12 cellular contexts compared by ENCODE assay signal in genomic region chr7:98163704-98164478, GRCh38. TPM values are rescaled to one million over a fixed set of nuclear protein-coding genes. Genes with fewer than 3 reads are reported as not detected.
DNase-seq lines count a peak whose midpoint lies in the region; TF ChIP-seq lines count a peak whose summit lies in the region.
"Had no signal": no experiment of that assay in that cellular context is flagged by ENCODE, and none has a peak within 500 bp of the region (broad histone marks: within the 10 kb centered on the region; RNA-seq: fewer than 3 reads in every experiment).

No MANE protein-coding gene starts in this region.

- peaks cover 3% of the 10 kb centered on the region for H3K4me1 Mint-ChIP-seq in activated CD4-positive, alpha-beta T cell treated with anti-CD3 and anti-CD28 coated beads, Interleukin-2, amount 10 ng/mL, durations not matched to agents 24 days and 14 days

- no peak overlapping the region for H3K4me3 Mint-ChIP-seq in activated CD4-positive, alpha-beta T cell treated with anti-CD3 and anti-CD28 coated beads, Interleukin-2, amount 10 ng/mL, durations not matched to agents 24 days and 14 days
- H3K4me3 Mint-ChIP-seq: neural progenitor cell had no signal

- no peaks in the 10 kb centered on the region for H3K27me3 ChIP-seq in AG04450 (ENCODE audit: control insufficient read depth, insufficient read depth, low read length)
- H3K27me3 ChIP-seq in endocrine pancreas (ENCODE audit: control insufficient read depth, insufficient read depth, low read length), result no peaks in the 10 kb centered on the region
- H3K27me3 ChIP-seq in neutrophil, result no peaks in the 10 kb centered on the region
- H3K27me3 ChIP-seq: BE2C, neural progenitor cell had no signal

- peaks cover 4% of the 10 kb centered on the region for H3K36me3 Mint-ChIP-seq in activated CD4-positive, alpha-beta T cell treated with anti-CD3 and anti-CD28 coated beads, Interleukin-2, amount 10 ng/mL, durations not matched to agents 24 days and 14 days (ENCODE audit: low read depth)
- H3K36me3 Mint-ChIP-seq: neural progenitor cell had no signal

- TF ChIP-seq CTCF in AG04450 (IDR thresholded peaks at IDR 0.05; ENCODE audit: low read depth, low read length) (no peak), neutrophil (IDR thresholded peaks at IDR 0.05) (no peak)

- POLR2A ChIA-PET in AG04450 (lab: Yijun Ruan, JAX), result no interaction called here

- no peaks in the 10 kb centered on the region for H3K4me1 ChIP-seq in endocrine pancreas (ENCODE audit: control insufficient read depth, insufficient read depth, low read length)
- peaks cover 0 to 5% of the 10 kb centered on the region in 2 experiments for H3K4me1 ChIP-seq in neutrophil (ENCODE audit: control insufficient read depth in 1 of 2, insufficient read depth in 1 of 2, low read depth in 1 of 2, low read length in 1 of 2)
- H3K4me1 ChIP-seq: BE2C, neural progenitor cell had no signal

- H3K27ac Mint-ChIP-seq in activated CD4-positive, alpha-beta T cell treated with anti-CD3 and anti-CD28 coated beads, Interleukin-2, amount 10 ng/mL, durations not matched to agents 24 days and 14 days, result no peak overlapping the region
- H3K27ac Mint-ChIP-seq: neural progenitor cell had no signal

- H3K4me3 ChIP-seq in AG04450 (ENCODE audit: low read depth, low read length) (no peak overlapping the region), endocrine pancreas (ENCODE audit: control insufficient read depth, insufficient read depth, low read length) (peak overlapping the region; percentile 27), neutrophil (ENCODE audit: low read depth in 1 of 2, low read length in 1 of 2) (no peak overlapping the region)
- H3K4me3 ChIP-seq: neural progenitor cell had no signal

- H3K27ac ChIP-seq in AG04450 (ENCODE audit: low read depth, low read length), result peak overlapping the region; percentile 21
- peak overlapping the region; percentile 6 for H3K27ac ChIP-seq in neutrophil
- H3K27ac ChIP-seq: neural progenitor cell had no signal

- CTCF ChIA-PET in AG04450 (lab: Charles Lee), result interaction anchor here (0.6 to 10.3 kb wide), 7 partner anchors 16 to 236 kb away, joined by 3 to 474 read pairs (median 89); partner anchors contain the start of gene LMTK2

- no peak for DNase-seq in AG04450 (ENCODE audit: low read depth, low spot score)
- peak; percentile 63 for DNase-seq in NCI-H2227 treated with DMSO at 0.1 percent for 48 hours (lab: John Stamatoyannopoulos, UW)
- no peak for DNase-seq in activated CD8-positive, alpha-beta memory T cell treated with anti-CD3 and anti-CD28 coated beads, Interleukin-2, amount 50 U/mL, for 4 hours
- DNase-seq in NCI-H345 treated with DMSO at 0.1 percent for 48 hours (lab: John Stamatoyannopoulos, UW; ENCODE audit: unreplicated experiment), result no peak
- no peak for DNase-seq in cerebellum (ENCODE audit: low spot score)
- no peak for DNase-seq in activated CD4-positive, alpha-beta T cell treated with anti-CD3 and anti-CD28 coated beads, Interleukin-2, amount 10 ng/mL, durations not matched to agents 24 days and 14 days
- DNase-seq: activated CD8-positive, alpha-beta memory T cell treated with anti-CD3 and anti-CD28 coated beads, Interleukin-2, amount 50 U/mL, for 48 hours; BE2C; NCI-H146 had no signal

- H3K36me3 ChIP-seq in endocrine pancreas (ENCODE audit: control insufficient read depth, insufficient read depth, low read length) (no peaks in the 10 kb centered on the region), neutrophil (peaks cover 63% of the 10 kb centered on the region)
- H3K36me3 ChIP-seq: BE2C, neural progenitor cell had no signal

- no peaks in the 10 kb centered on the region for H3K27me3 Mint-ChIP-seq in activated CD4-positive, alpha-beta T cell treated with anti-CD3 and anti-CD28 coated beads, Interleukin-2, amount 10 ng/mL, durations not matched to agents 24 days and 14 days

- H3K9me3 ChIP-seq in AG04450 (ENCODE audit: control insufficient read depth, insufficient read depth, low read length) (no peaks in the 10 kb centered on the region), endocrine pancreas (ENCODE audit: control insufficient read depth, low read length) (no peaks in the 10 kb centered on the region), neutrophil (no peaks in the 10 kb centered on the region)
- H3K9me3 ChIP-seq: BE2C had no signal

- H3K9me3 Mint-ChIP-seq in activated CD4-positive, alpha-beta T cell treated with anti-CD3 and anti-CD28 coated beads, Interleukin-2, amount 10 ng/mL, durations not matched to agents 24 days and 14 days, result no peaks in the 10 kb centered on the region
- H3K9me3 Mint-ChIP-seq: neural progenitor cell had no signal

- intact Hi-C loops in activated CD4-positive, alpha-beta T cell treated with anti-CD3 and anti-CD28 coated beads, Interleukin-2, amount 10 ng/mL, durations not matched to agents 24 days and 14 days (cut with micrococcal nuclease), result no loop called here

- peak overlapping the region; percentile 66 for H3K9ac ChIP-seq in endocrine pancreas (ENCODE audit: control insufficient read depth, insufficient read depth, low read length)
- H3K9ac ChIP-seq: neural progenitor cell had no signal

RNA-seq across cellular contexts. Expression of gene BHLHA15, which starts 47.3 kb away (rescaled TPM):
- polyA plus RNA-seq in AG04450 (2011; rRNA removed), result not detected in 2 replicates
- polyA minus RNA-seq in AG04450 (2011; rRNA and poly(A)+ RNA removed), result not detected in 2 replicates
- total RNA-seq in cerebellum, result 5.4 TPM
- total RNA-seq in activated CD4-positive, alpha-beta T cell treated with anti-CD3 and anti-CD28 coated beads, Interleukin-2, amount 10 ng/mL, durations not matched to agents 24 days and 14 days, result 0.40 and 0.72 TPM in 2 replicates

RNA-seq across cellular contexts. Expression of gene LMTK2, which starts 57.2 kb away (rescaled TPM):
- polyA plus RNA-seq in AG04450 (2011; rRNA removed), result 3.7 TPM in 2 replicates
- 8.5 and 10.3 TPM in 2 replicates for polyA minus RNA-seq in AG04450 (2011; rRNA and poly(A)+ RNA removed)
- 29.9 TPM for total RNA-seq in cerebellum
- 12.0 and 15.1 TPM in 2 replicates for total RNA-seq in activated CD4-positive, alpha-beta T cell treated with anti-CD3 and anti-CD28 coated beads, Interleukin-2, amount 10 ng/mL, durations not matched to agents 24 days and 14 days
